In the genomic region with DNA sequence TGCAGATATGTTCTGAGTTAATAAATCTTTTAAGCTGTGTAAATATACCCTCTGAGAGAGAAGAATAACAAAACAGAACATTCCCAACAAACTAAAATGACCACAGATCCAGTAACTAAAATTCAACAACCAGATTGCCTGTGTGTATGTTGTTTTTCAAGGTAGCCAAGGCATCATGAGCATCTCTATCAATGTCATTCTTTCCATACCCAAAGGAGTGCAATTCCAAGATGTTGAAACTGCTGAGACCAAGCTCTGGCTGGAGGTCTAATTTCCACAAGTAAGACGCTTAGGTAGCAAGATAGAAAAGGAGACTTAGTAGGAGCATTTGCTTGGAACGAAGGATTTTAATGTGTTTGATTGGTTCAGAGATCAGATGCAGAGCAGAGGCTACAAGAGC, we compare ENCODE assay signal across 18 cellular contexts.
A peak's percentile ranks its signal among the peaks of the same experiment; 100 is the strongest.
DNase-seq lines count a peak whose midpoint lies in the region; ATAC-seq and TF ChIP-seq lines count a peak whose summit lies in the region.
"Had no signal": no experiment of that assay in that cellular context is flagged by ENCODE, and none has a peak within 500 bp of the region (broad histone marks: within the 10 kb centered on the region; RNA-seq: fewer than 3 reads in every experiment).

No MANE protein-coding gene starts in this region.

- H3K9me3 ChIP-seq in MG63: no peaks in the 10 kb centered on the region
- H3K9me3 ChIP-seq: BLaER1 had no signal

- H3K4me3 ChIP-seq in AG10803 (ENCODE audit: low read length): no peak overlapping the region
- no peak overlapping the region for H3K4me3 ChIP-seq in astrocyte of the spinal cord (ENCODE audit: low read depth, low read length)
- no peak overlapping the region for H3K4me3 ChIP-seq in MG63
- H3K4me3 ChIP-seq: BLaER1, GM23338 had no signal

- DNase-seq in AG10803 (ENCODE audit: low read depth): peak; percentile 25
- DNase-seq in astrocyte of the spinal cord (ENCODE audit: low read depth, low spot score): peak; percentile 22
- peak; percentile 53 for DNase-seq in iris pigment epithelial cell (ENCODE audit: low read depth)
- no peak for DNase-seq in sciatic nerve (ENCODE audit: low spot score)
- no peak for DNase-seq in activated gamma-delta T cell treated with Interleukin-2 at 50 U/mL for 16 hours
- no peak for DNase-seq in MG63
- DNase-seq: CD4-positive, alpha-beta memory T cell; DMS153; GDM1; NCI-H1105; NCI-H1694 treated with DMSO at 0.1 percent for 48 hours; NCI-H510A; NCI-H748 treated with DMSO at 0.1 percent for 48 hours; NK-92 treated with Interleukin-12 subunit alpha and Interleukin-12 subunit beta, amount 100 ng/mL, for 24 hours; SHP77 treated with DMSO at 0.1 percent for 48 hours had no signal

- intact Hi-C loops in sciatic nerve (cut with DNase I): no loop called here

- ATAC-seq in sciatic nerve (peak; percentile 40), GM18511 (IDR thresholded peaks at IDR 0.05; ENCODE audit: unreplicated experiment) (no peak)
- ATAC-seq: GM23338 had no signal

- no peaks in the 10 kb centered on the region for H3K36me3 ChIP-seq in MG63
- H3K36me3 ChIP-seq: BLaER1 had no signal

- in situ Hi-C loops in astrocyte of the spinal cord (cut with HindIII; ENCODE audit: low sequenced_read_pairs): no loop called here

- no peaks in the 10 kb centered on the region for H3K27me3 ChIP-seq in MG63
- H3K27me3 ChIP-seq: BLaER1 had no signal

- TF ChIP-seq CTCF in AG10803 (conservative IDR thresholded peaks at IDR 0.05; ENCODE audit: low read length): no peak
- no peak for TF ChIP-seq CTCF in astrocyte of the spinal cord (IDR thresholded peaks at IDR 0.05; ENCODE audit: low read depth, low read length)

Comparison
In these comparisons a context has a peak if more than half of its experiments do, and no peak if none do; other contexts are left out.
1. DNase-seq: peak in AG10803 (single experiment), astrocyte of the spinal cord (single experiment) and iris pigment epithelial cell (single experiment); none in sciatic nerve (single experiment), activated gamma-delta T cell treated with Interleukin-2 at 50 U/mL for 16 hours (single experiment) and MG63 (single experiment).